In the genomic region with DNA sequence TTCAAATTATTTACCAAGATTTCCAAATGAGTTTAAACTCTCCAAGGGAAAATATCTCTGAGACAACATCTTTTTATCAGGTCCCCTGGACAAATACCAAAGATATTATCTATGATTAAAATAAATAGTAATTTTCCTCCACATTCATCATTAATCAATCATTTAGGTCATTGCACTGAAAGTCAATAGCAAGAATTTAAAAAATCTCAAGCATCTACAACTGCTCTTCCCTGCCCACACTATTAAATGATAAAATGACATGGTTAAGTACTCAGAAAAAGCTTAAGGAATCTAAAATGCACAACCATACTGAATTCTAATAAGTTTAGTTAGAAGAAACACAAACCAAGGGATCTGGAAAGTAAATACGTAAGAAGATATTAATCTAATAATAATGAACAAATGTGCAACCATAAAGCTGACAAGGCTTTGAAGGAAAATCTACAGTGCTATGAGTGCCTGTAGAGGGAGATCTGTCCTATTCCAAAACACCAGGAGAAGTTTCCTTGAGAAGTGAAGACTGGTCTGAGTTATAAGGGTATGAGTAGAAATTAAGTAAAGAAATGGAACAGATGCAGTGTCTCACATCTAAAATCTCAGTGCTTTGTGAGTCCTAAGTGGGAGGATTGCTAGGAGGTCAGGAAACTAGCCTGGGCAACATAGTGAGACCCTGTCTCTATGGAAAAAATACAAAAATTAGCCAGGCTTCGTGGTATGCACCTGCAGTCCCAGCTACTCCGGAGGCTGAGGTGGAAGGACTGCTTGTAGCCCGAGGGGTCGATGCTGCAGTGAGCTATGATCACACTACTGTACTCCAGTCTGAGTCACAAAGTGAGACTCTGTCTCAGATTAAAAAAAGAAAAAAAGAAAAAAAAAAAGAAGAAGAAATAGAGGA, we compare ENCODE assay signal across 14 cellular contexts. TPM values are rescaled to one million over a fixed set of nuclear protein-coding genes. Genes with fewer than 3 reads are reported as not detected.
A peak's percentile ranks its signal among the peaks of the same experiment; 100 is the strongest.
DNase-seq lines count a peak whose midpoint lies in the region; ATAC-seq, FAIRE-seq and TF ChIP-seq lines count a peak whose summit lies in the region.
"Had no signal": no experiment of that assay in that cellular context is flagged by ENCODE, and none has a peak within 500 bp of the region (broad histone marks: within the 10 kb centered on the region; RNA-seq: fewer than 3 reads in every experiment).

No MANE protein-coding gene starts in this region.

- no peak overlapping the region for H3K4me3 Mint-ChIP-seq in endothelial cell (ENCODE audit: unreplicated experiment)
- H3K4me3 Mint-ChIP-seq: activated T-cell treated with anti-CD3 and anti-CD28 coated beads, Interleukin-2, amount 50 U/mL, for 72 hours; naive thymus-derived CD4-positive, alpha-beta T cell had no signal

- H3K27me3 Mint-ChIP-seq in endothelial cell (ENCODE audit: unreplicated experiment) = peaks cover 1% of the 10 kb centered on the region
- H3K27me3 Mint-ChIP-seq: naive thymus-derived CD4-positive, alpha-beta T cell had no signal

- peaks cover 51% of the 10 kb centered on the region for H3K36me3 ChIP-seq in lower lobe of right lung
- H3K36me3 ChIP-seq: colonic mucosa had no signal

- H3K4me1 Mint-ChIP-seq in endothelial cell (ENCODE audit: unreplicated experiment) = peaks cover 4% of the 10 kb centered on the region

- H3K27me3 ChIP-seq in dorsolateral prefrontal cortex = no peaks in the 10 kb centered on the region
- H3K27me3 ChIP-seq in lower lobe of right lung (ENCODE audit: low read depth) = no peaks in the 10 kb centered on the region
- H3K27me3 ChIP-seq: colonic mucosa, Peyer's patch had no signal

- peak; percentile 45 for TF ChIP-seq CTCF in LNCAP (IDR thresholded peaks at IDR 0.05)
- TF ChIP-seq CTCF in dorsolateral prefrontal cortex (IDR thresholded peaks at IDR 0.05 in 54 of 56, conservative IDR thresholded peaks at IDR 0.05 in 2 of 56; ENCODE audit: low read depth in 1 of 56, partially characterized antibody in 56 of 56) = peak in 37 of 56 donors; percentile 10 to 58 (median 31)
- TF ChIP-seq CTCF in lower lobe of right lung (IDR thresholded peaks at IDR 0.05) = peak; percentile 21
- TF ChIP-seq CTCF in endothelial cell (IDR thresholded peaks at IDR 0.05; ENCODE audit: unreplicated experiment) = no peak

- peaks cover 7% of the 10 kb centered on the region for H3K36me3 Mint-ChIP-seq in endothelial cell (ENCODE audit: low read depth, unreplicated experiment)

- FAIRE-seq in A204.1 (lab: Jason Lieb, UNC) = peak; percentile 51

- H3K9me3 ChIP-seq in lower lobe of right lung = no peaks in the 10 kb centered on the region
- H3K9me3 ChIP-seq: colonic mucosa, Peyer's patch had no signal

- intact Hi-C loops in dorsolateral prefrontal cortex (cut with DNase I) = loop anchor here in 1 of 2 donors (2.0 kb wide), 1 partner anchor 18 kb away; a partner anchor contains a TSS
- intact Hi-C loops in lower lobe of right lung (cut with DNase I) = no loop called here

- no peaks in the 10 kb centered on the region for H3K9me3 Mint-ChIP-seq in endothelial cell (ENCODE audit: unreplicated experiment)
- H3K9me3 Mint-ChIP-seq: activated T-cell treated with anti-CD3 and anti-CD28 coated beads, Interleukin-2, amount 50 U/mL, for 72 hours; naive thymus-derived CD4-positive, alpha-beta T cell had no signal

- H3K4me1 ChIP-seq in lower lobe of right lung = no peaks in the 10 kb centered on the region
- H3K4me1 ChIP-seq: colonic mucosa, Peyer's patch had no signal

- ATAC-seq in lower lobe of right lung = no peak
- ATAC-seq: activated T-cell treated with anti-CD3 and anti-CD28 coated beads, Interleukin-2, amount 50 U/mL, for 72 hours; naive thymus-derived CD4-positive, alpha-beta T cell had no signal

- H3K27ac ChIP-seq in dorsolateral prefrontal cortex (peak overlapping the region in 58 of 59 donors; percentile 1 to 92 (median 72)), lower lobe of right lung (no peak overlapping the region)
- H3K27ac ChIP-seq: colonic mucosa, Peyer's patch had no signal

- DNase-seq in dorsolateral prefrontal cortex = no peak
- DNase-seq in lower lobe of right lung = no peak
- DNase-seq in activated gamma-delta T cell treated with Interleukin-2 at 50 U/mL for 16 hours = no peak
- DNase-seq in DMS153 (lab: John Stamatoyannopoulos, UW) = no peak
- no peak for DNase-seq in NK-92 (lab: John Stamatoyannopoulos, UW; ENCODE audit: unreplicated experiment)
- no peak for DNase-seq in endothelial cell (ENCODE audit: low spot score)
- DNase-seq: activated T-cell treated with anti-CD3 and anti-CD28 coated beads, Interleukin-2, amount 50 U/mL, for 72 hours; colonic mucosa; GOT3; naive thymus-derived CD4-positive, alpha-beta T cell; NCI-H2107; Peyer's patch had no signal

- H3K27ac Mint-ChIP-seq in endothelial cell (ENCODE audit: unreplicated experiment) = no peak overlapping the region
- H3K27ac Mint-ChIP-seq: activated T-cell treated with anti-CD3 and anti-CD28 coated beads, Interleukin-2, amount 50 U/mL, for 72 hours had no signal

- peak overlapping the region in 29 of 59 donors; percentile 2 to 44 (median 21) for H3K4me3 ChIP-seq in dorsolateral prefrontal cortex
- H3K4me3 ChIP-seq in lower lobe of right lung = no peak overlapping the region
- H3K4me3 ChIP-seq: colonic mucosa, Peyer's patch had no signal

RNA-seq across cellular contexts. Expression of a gene that starts 19.2 kb away (rescaled TPM):
- total RNA-seq in dorsolateral prefrontal cortex (10 to 100 TPM in 118 of 120 experiments, 1 to 10 TPM in 2; 8.6 to 34.6 (median 16.3) TPM), lower lobe of right lung (14.1 TPM), endothelial cell (ENCODE audit: unreplicated experiment) (20.0 TPM)

RNA-seq across cellular contexts. Expression of a gene that starts 19.7 kb away (rescaled TPM):
- 100 to 1,000 TPM in 98 of 120 experiments, 10 to 100 TPM in 22; 75.1 to 154 (median 111) TPM for total RNA-seq in dorsolateral prefrontal cortex
- 55.2 TPM for total RNA-seq in lower lobe of right lung
- total RNA-seq in endothelial cell (ENCODE audit: unreplicated experiment) = 65.8 TPM
